Comparison of ENCODE assay signal across 35 cellular contexts in the genomic region with DNA sequence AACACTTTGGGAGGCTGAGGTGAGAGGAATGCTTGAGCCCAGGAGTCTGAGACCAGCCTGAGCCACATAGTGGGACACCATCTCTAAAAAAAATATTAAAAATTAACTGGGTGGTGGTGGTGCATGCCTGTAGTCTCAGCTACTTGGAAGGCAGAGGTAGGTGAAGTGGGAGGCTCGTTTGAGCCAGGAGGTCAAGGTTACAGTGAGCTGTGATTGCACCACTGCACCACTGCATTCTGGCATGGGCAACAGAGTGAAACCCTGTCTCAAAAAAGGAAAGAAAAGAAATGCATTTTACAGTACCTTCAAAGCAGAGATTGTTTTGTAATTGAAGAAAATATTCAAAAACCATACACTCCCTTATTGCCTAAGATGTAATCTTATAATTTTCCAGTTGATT. TPM values are rescaled to one million over a fixed set of nuclear protein-coding genes. Genes with fewer than 3 reads are reported as not detected.
"Had no signal": no experiment of that assay in that cellular context is flagged by ENCODE, and none has a peak within 500 bp of the region (broad histone marks: within the 10 kb centered on the region; RNA-seq: fewer than 3 reads in every experiment).

No MANE protein-coding gene starts in this region.

- DNase-seq: activated B cell treated with CpG ODN at 0.5 μM for 24 hours; activated CD4-positive, alpha-beta T cell treated with anti-CD3 and anti-CD28 coated beads, Interleukin-2, amount 10 ng/mL, durations not matched to agents 24 days and 14 days; activated CD8-positive, alpha-beta memory T cell treated with anti-CD3 and anti-CD28 coated beads, Interleukin-2, amount 50 U/mL, for 48 hours; activated gamma-delta T cell; activated naive CD4-positive, alpha-beta T cell; activated naive CD4-positive, alpha-beta T cell treated with anti-CD3 and anti-CD28 coated beads, Interleukin-2, amount 10 ng/mL, durations not matched to agents 7 days and 5 days; activated naive CD8-positive, alpha-beta T cell treated with anti-CD3 and anti-CD28 coated beads, Interleukin-2, amount 10 ng/mL, durations not matched to agents 7 days and 5 days; activated T-cell treated with anti-CD3 and anti-CD28 coated beads for 4 hours; activated T-cell treated with anti-CD3 and anti-CD28 coated beads, Interleukin-2, amount 50 U/mL, for 24 hours; activated T-cell treated with anti-CD3 and anti-CD28 coated beads, Interleukin-2, amount 50 U/mL, for 72 hours; central memory CD4-positive, alpha-beta T cell; cerebellar nuclear complex; colonic mucosa; effector CD8-positive, alpha-beta T cell; esophagus squamous epithelium; foreskin melanocyte; heart right ventricle; T-helper 17 cell; T1000; WERI-Rb-1 had no signal

- H3K27me3 ChIP-seq: ascending aorta, cardiac muscle cell, colonic mucosa had no signal

- H3K36me3 ChIP-seq: ascending aorta, breast epithelium, cardiac muscle cell, colonic mucosa, esophagus squamous epithelium, gastroesophageal sphincter, heart right ventricle, WERI-Rb-1 had no signal

- H3K4me2 ChIP-seq: hepatocyte had no signal

- H3K36me3 Mint-ChIP-seq: activated naive CD4-positive, alpha-beta T cell treated with anti-CD3 and anti-CD28 coated beads, Interleukin-2, amount 10 ng/mL, durations not matched to agents 7 days and 5 days; activated naive CD4-positive, alpha-beta T cell treated with anti-CD3 and anti-CD28 coated beads, Interleukin-2, amount 50 U/mL, for 72 hours; activated naive CD8-positive, alpha-beta T cell treated with anti-CD3 and anti-CD28 coated beads, Interleukin-2, amount 10 ng/mL, durations not matched to agents 7 days and 5 days; brain had no signal

- H3K4me3 ChIP-seq: ascending aorta, breast epithelium, cardiac muscle cell, colonic mucosa, esophagus squamous epithelium, gastroesophageal sphincter, heart right ventricle, hepatocyte had no signal

- H3K4me3 Mint-ChIP-seq: activated B cell treated with CpG ODN at 0.5 μM for 24 hours; activated CD4-positive, alpha-beta T cell treated with anti-CD3 and anti-CD28 coated beads, Interleukin-2, amount 10 ng/mL, durations not matched to agents 24 days and 14 days; activated naive CD4-positive, alpha-beta T cell treated with anti-CD3 and anti-CD28 coated beads, Interleukin-2, amount 10 ng/mL, durations not matched to agents 7 days and 5 days; activated naive CD8-positive, alpha-beta T cell treated with anti-CD3 and anti-CD28 coated beads, Interleukin-2, amount 10 ng/mL, durations not matched to agents 7 days and 5 days; activated T-cell treated with anti-CD3 and anti-CD28 coated beads, Interleukin-2, amount 50 U/mL, for 24 hours; brain; T-helper 17 cell had no signal

- H3K9me3 Mint-ChIP-seq: activated B cell treated with CpG ODN at 0.5 μM for 24 hours; activated CD4-positive, alpha-beta T cell treated with anti-CD3 and anti-CD28 coated beads, Interleukin-2, amount 10 ng/mL, durations not matched to agents 24 days and 14 days; activated naive CD4-positive, alpha-beta T cell treated with anti-CD3 and anti-CD28 coated beads, Interleukin-2, amount 10 ng/mL, durations not matched to agents 7 days and 5 days; activated naive CD4-positive, alpha-beta T cell treated with anti-CD3 and anti-CD28 coated beads, Interleukin-2, amount 50 U/mL, for 72 hours; activated naive CD8-positive, alpha-beta T cell treated with anti-CD3 and anti-CD28 coated beads, Interleukin-2, amount 10 ng/mL, durations not matched to agents 7 days and 5 days; activated T-cell treated with anti-CD3 and anti-CD28 coated beads, Interleukin-2, amount 50 U/mL, for 24 hours; activated T-cell treated with anti-CD3 and anti-CD28 coated beads, Interleukin-2, amount 50 U/mL, for 72 hours; brain; T-helper 2 cell treated with Interferon-gamma antibody and Interleukin-4, amounts not matched to agents 5 μg/mL and 100 μg/mL, for 36 hours had no signal

- H2AFZ ChIP-seq: hepatocyte had no signal

- H3K27ac ChIP-seq: ascending aorta, breast epithelium, cardiac muscle cell, colonic mucosa, epithelial cell of prostate, esophagus squamous epithelium, gastroesophageal sphincter, heart right ventricle, hepatocyte, WERI-Rb-1 had no signal

- H3K4me1 Mint-ChIP-seq: brain had no signal

- H3K27ac Mint-ChIP-seq: activated B cell treated with CpG ODN at 0.5 μM for 24 hours; activated CD4-positive, alpha-beta T cell treated with anti-CD3 and anti-CD28 coated beads, Interleukin-2, amount 10 ng/mL, durations not matched to agents 24 days and 14 days; activated naive CD4-positive, alpha-beta T cell treated with anti-CD3 and anti-CD28 coated beads, Interleukin-2, amount 10 ng/mL, durations not matched to agents 7 days and 5 days; activated naive CD8-positive, alpha-beta T cell treated with anti-CD3 and anti-CD28 coated beads, Interleukin-2, amount 10 ng/mL, durations not matched to agents 7 days and 5 days; activated T-cell treated with anti-CD3 and anti-CD28 coated beads, Interleukin-2, amount 50 U/mL, for 24 hours; activated T-cell treated with anti-CD3 and anti-CD28 coated beads, Interleukin-2, amount 50 U/mL, for 72 hours; brain; T-helper 17 cell; T-helper 2 cell treated with Interferon-gamma antibody and Interleukin-4, amounts not matched to agents 5 μg/mL and 100 μg/mL, for 36 hours had no signal

- ATAC-seq: activated CD4-positive, CD25-positive, alpha-beta regulatory T cell treated with anti-CD3 and anti-CD28 coated beads, Interleukin-2, amount 50 U/mL, for 24 hours; activated naive CD4-positive, alpha-beta T cell treated with anti-CD3 and anti-CD28 coated beads, Interleukin-2, amount 50 U/mL, for 72 hours; gastroesophageal sphincter; heart right ventricle; T-helper 17 cell had no signal

- H3K9me3 ChIP-seq: ascending aorta, breast epithelium, colonic mucosa, esophagus squamous epithelium, gastroesophageal sphincter, heart right ventricle had no signal

- H3K79me2 ChIP-seq: hepatocyte had no signal

- H3K4me1 ChIP-seq: ascending aorta, breast epithelium, colonic mucosa, esophagus squamous epithelium, gastroesophageal sphincter had no signal

RNA-seq across cellular contexts. Expression of gene OCSTAMP, which starts 6.5 kb away (rescaled TPM):
- total RNA-seq: activated B cell treated with CpG ODN at 0.5 μM for 24 hours; activated naive CD8-positive, alpha-beta T cell treated with anti-CD3 and anti-CD28 coated beads, Interleukin-2, amount 10 ng/mL, durations not matched to agents 7 days and 5 days; ascending aorta; cardiac muscle cell; colonic mucosa; dermis microvascular lymphatic vessel endothelial cell; endothelial cell of umbilical vein; esophagus squamous epithelium; fibroblast of lung; fibroblast of villous mesenchyme; gastroesophageal sphincter; glomerular endothelial cell; heart right ventricle; hepatocyte; T-helper 17 cell had no signal

RNA-seq across cellular contexts. Expression of gene ZNF334, which starts 30.6 kb away (rescaled TPM):
- total RNA-seq: ascending aorta had no signal
